In the genomic region with DNA sequence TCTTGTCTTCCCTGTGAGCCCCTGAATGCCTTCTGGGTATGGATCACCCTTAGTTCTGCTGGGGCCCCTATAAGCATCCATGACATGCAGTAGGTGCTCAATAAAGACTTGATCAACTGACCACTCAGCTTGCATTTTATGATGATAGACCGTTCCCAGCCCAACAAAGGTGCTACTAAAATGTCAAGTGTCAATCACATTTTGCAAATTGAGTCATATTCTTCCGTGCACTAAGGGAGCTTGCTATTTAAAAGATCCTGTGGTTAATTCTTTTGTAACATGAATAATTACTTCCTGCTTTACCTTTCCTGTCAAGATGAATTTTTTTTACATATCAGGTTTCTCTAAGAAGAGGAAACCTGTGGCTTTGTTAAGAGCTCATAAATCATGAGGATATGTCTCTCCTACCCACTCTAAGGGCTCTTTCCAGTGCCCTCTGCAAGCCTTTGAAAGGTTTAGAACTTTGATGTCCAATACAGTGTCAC, we compare ENCODE assay signal across 9 cellular contexts. TPM values are rescaled to one million over a fixed set of nuclear protein-coding genes. Genes with fewer than 3 reads are reported as not detected.
A peak's percentile ranks its signal among the peaks of the same experiment; 100 is the strongest.
DNase-seq lines count a peak whose midpoint lies in the region; ATAC-seq and TF ChIP-seq lines count a peak whose summit lies in the region.
"Had no signal": no experiment of that assay in that cellular context is flagged by ENCODE, and none has a peak within 500 bp of the region (broad histone marks: within the 10 kb centered on the region; RNA-seq: fewer than 3 reads in every experiment).

No MANE protein-coding gene starts in this region.

- no peak overlapping the region for H2AFZ ChIP-seq in PC-9
- H2AFZ ChIP-seq in GM23248 = no peak overlapping the region

- POLR2A ChIA-PET in PC-9 (lab: Charles Lee; ENCODE audit: unreplicated experiment) = interaction anchor here (0.6 kb wide), 1 partner anchor 164 kb away, joined by 12 read pairs; no protein-coding TSS in a partner anchor
- POLR2A ChIA-PET in GM10248 (lab: Yijun Ruan, JAX) = interaction anchor here (1.0 kb wide), 1 partner anchor 37 kb away, joined by 3 read pairs; no protein-coding TSS in a partner anchor

- CTCF ChIA-PET in PC-9 (lab: Charles Lee) (interaction anchor here (0.5 to 0.9 kb wide), 2 partner anchors 15 to 48 kb away, joined by 3 to 6 read pairs; partner anchors contain the start of gene SH3KBP1), GM10248 (lab: Yijun Ruan, JAX) (interaction anchor here (0.9 to 1.8 kb wide), 7 partner anchors 10 to 96 kb away, joined by 3 to 6 read pairs (median 3); no protein-coding TSS in a partner anchor)

- H3K9me2 ChIP-seq in PC-9 (ENCODE audit: insufficient read depth) (no peaks in the 10 kb centered on the region), GM23248 (ENCODE audit: insufficient read depth) (no peaks in the 10 kb centered on the region)

- no TSS peak for BruUV-seq in PC-9 (replicated peaks; lab: Mats Ljungman, UMichigan)

- no peaks in the 10 kb centered on the region for H3K79me2 ChIP-seq in PC-9 (ENCODE audit: low read depth)
- H3K79me2 ChIP-seq in GM23248 (ENCODE audit: insufficient read depth) = peaks cover 17% of the 10 kb centered on the region

- no peak overlapping the region for H3K9ac ChIP-seq in GM23248

- peak overlapping the region; percentile 38 for H3K4me2 ChIP-seq in PC-9
- H3K4me2 ChIP-seq in GM23248 (ENCODE audit: unreplicated experiment) = no peak overlapping the region

- intact Hi-C loops in PC-9 (cut with micrococcal nuclease; ENCODE audit: unreplicated experiment) = no loop called here

- H3K36me3 ChIP-seq in PC-9 (ENCODE audit: low read depth) = no peaks in the 10 kb centered on the region
- H3K36me3 ChIP-seq in GM23248 (ENCODE audit: low read depth) = no peaks in the 10 kb centered on the region

- WGBS in GM23248 (ENCODE audit: low coverage in 1 of 2, low lambda C conversion rate in 2 of 2, missing lambda C conversion rate in 2 of 2), 2 experiments = 53 to 68% methylated on average over 2 of the region's 2 CpGs

- H3K9me3 ChIP-seq in PC-9 (ENCODE audit: insufficient read depth, low read depth) (no peaks in the 10 kb centered on the region), GM23248 (ENCODE audit: low read depth) (no peaks in the 10 kb centered on the region)

- DNase-seq in DMS79 treated with DMSO at 0.1 percent for 48 hours (lab: John Stamatoyannopoulos, UW) = peak; percentile 24
- DNase-seq in PC-9 = peak; percentile 17 to 94
- DNase-seq in foreskin keratinocyte = peak; percentile 34 to 62
- DNase-seq in GM23248 = no peak
- DNase-seq in GM10248 (ENCODE audit: extremely low spot score) = no peak
- DNase-seq in activated CD4-positive, alpha-beta T cell treated with anti-CD3 and anti-CD28 coated beads, Interleukin-2, amount 50 U/mL, for 4 hours = no peak
- DNase-seq: stimulated activated CD4-positive, alpha-beta T cell treated with anti-CD3 and anti-CD28 coated beads, Interleukin-1b, Interleukin-23, amount 100 ng/mL, for 48 hours had no signal

- TF ChIP-seq CTCF in PC-9 (conservative IDR thresholded peaks at IDR 0.05) (no peak), foreskin keratinocyte (conservative IDR thresholded peaks at IDR 0.05) (no peak), GM10248 (IDR thresholded peaks at IDR 0.05; ENCODE audit: control extremely low read depth, extremely low read depth, low read depth, missing control alignments) (no peak)

- H3K27ac ChIP-seq in PC-9 (peak overlapping the region; percentile 43), foreskin keratinocyte (no peak overlapping the region), GM23248 (no peak overlapping the region)

- H3F3A ChIP-seq in PC-9 (ENCODE audit: insufficient read depth, low read depth) = peaks cover 20% of the 10 kb centered on the region
- H3F3A ChIP-seq in GM23248 (ENCODE audit: insufficient read depth) = no peaks in the 10 kb centered on the region

- in situ Hi-C loops in GM23248 (cut with MboI) = no loop called here

- H4K20me1 ChIP-seq in PC-9 (ENCODE audit: insufficient read depth) (0 out of 2 replicates have a peak, but pooled peaks cover 4% of the 10 kb centered on the region), GM23248 (ENCODE audit: insufficient read depth) (no peaks in the 10 kb centered on the region)

- H3K27me3 ChIP-seq in PC-9 (ENCODE audit: insufficient read depth, low read depth) = no peaks in the 10 kb centered on the region
- no peaks in the 10 kb centered on the region for H3K27me3 ChIP-seq in foreskin keratinocyte
- H3K27me3 ChIP-seq in GM23248 (replicated peaks; ENCODE audit: insufficient read depth) = no peaks in the 10 kb centered on the region

- peak; percentile 44 for ATAC-seq in HG03565 (IDR thresholded peaks at IDR 0.05; ENCODE audit: unreplicated experiment)
- peak; percentile 53 for ATAC-seq in foreskin keratinocyte
- ATAC-seq in HG03196 (IDR thresholded peaks at IDR 0.05; ENCODE audit: unreplicated experiment) = no peak

- H3K4me1 ChIP-seq in PC-9 (replicated peaks; ENCODE audit: insufficient read depth) (peaks cover 22% of the 10 kb centered on the region), foreskin keratinocyte (peaks cover 10% of the 10 kb centered on the region), GM23248 (ENCODE audit: insufficient read depth) (no peaks in the 10 kb centered on the region)

- H3K4me3 ChIP-seq in PC-9 (no peak overlapping the region), GM23248 (no peak overlapping the region)

RNA-seq across cellular contexts. Expression of gene SH3KBP1, which starts 47.6 kb away (rescaled TPM):
- total RNA-seq in PC-9 (2021) (42.5 and 58.3 TPM in 2 replicates), foreskin keratinocyte (16.6 and 24.5 TPM in 2 replicates)
- polyA plus RNA-seq in foreskin keratinocyte (12.0 and 17.9 TPM in 2 replicates), GM23248 (2016; fragmentation: Nextera tagmentation; extraction: Ambion mirVana) (85.9 and 87.9 TPM in 2 replicates)
- total RNA-seq in GM23248 (2014; rRNA removed; shearing (Covaris generic)) = 32.2 and 39.0 TPM in 2 replicates

Comparison
In these comparisons a context has a peak if more than half of its experiments do, and no peak if none do; other contexts are left out.
1. DNase-seq: peak in DMS79 treated with DMSO at 0.1 percent for 48 hours (single experiment), PC-9 (2 of 2) and foreskin keratinocyte (2 of 2); none in GM23248 (single experiment), GM10248 (single experiment) and activated CD4-positive, alpha-beta T cell treated with anti-CD3 and anti-CD28 coated beads, Interleukin-2, amount 50 U/mL, for 4 hours (0 of 2).